ENCODE assay signal across 20 cellular contexts in genomic region chr5:62742214-62742613, GRCh38.
DNase-seq lines count a peak whose midpoint lies in the region; ATAC-seq and TF ChIP-seq lines count a peak whose summit lies in the region.
"Had no signal": no experiment of that assay in that cellular context is flagged by ENCODE, and none has a peak within 500 bp of the region (broad histone marks: within the 10 kb centered on the region; RNA-seq: fewer than 3 reads in every experiment).

No MANE protein-coding gene starts in this region.

- H3K9me3 Mint-ChIP-seq in glutamatergic neuron (ENCODE audit: unreplicated experiment), result no peaks in the 10 kb centered on the region
- no peaks in the 10 kb centered on the region for H3K9me3 Mint-ChIP-seq in activated naive CD4-positive, alpha-beta T cell treated with anti-CD3 and anti-CD28 coated beads, Interleukin-2, amount 50 U/mL, for 72 hours
- H3K9me3 Mint-ChIP-seq: IgD-negative memory B cell had no signal

- ATAC-seq in GM19395 (IDR thresholded peaks at IDR 0.05; ENCODE audit: unreplicated experiment), result no peak
- no peak for ATAC-seq in activated naive CD4-positive, alpha-beta T cell treated with anti-CD3 and anti-CD28 coated beads, Interleukin-2, amount 50 U/mL, for 72 hours
- ATAC-seq: PC-3, SK-N-SH treated with all-trans-retinoic acid at 6 μM for 48 hours had no signal

- no peaks in the 10 kb centered on the region for H3K4me1 Mint-ChIP-seq in glutamatergic neuron (ENCODE audit: low read depth, unreplicated experiment)
- H3K4me1 Mint-ChIP-seq: CD4-positive, alpha-beta memory T cell; IgD-negative memory B cell had no signal

- no peaks in the 10 kb centered on the region for H3K36me3 Mint-ChIP-seq in glutamatergic neuron (ENCODE audit: unreplicated experiment)
- no peaks in the 10 kb centered on the region for H3K36me3 Mint-ChIP-seq in activated naive CD4-positive, alpha-beta T cell treated with anti-CD3 and anti-CD28 coated beads, Interleukin-2, amount 50 U/mL, for 72 hours
- H3K36me3 Mint-ChIP-seq: CD4-positive, alpha-beta memory T cell; IgD-negative memory B cell had no signal

- TF ChIP-seq CTCF in glutamatergic neuron (IDR thresholded peaks at IDR 0.05; ENCODE audit: partially characterized antibody, unreplicated experiment), result no peak

- H3K4me3 Mint-ChIP-seq in glutamatergic neuron (ENCODE audit: unreplicated experiment), result no peak overlapping the region
- H3K4me3 Mint-ChIP-seq: CD4-positive, alpha-beta memory T cell; IgD-negative memory B cell had no signal

- peaks cover 1% of the 10 kb centered on the region for H3K27me3 Mint-ChIP-seq in glutamatergic neuron (ENCODE audit: unreplicated experiment)

- DNase-seq in DMS53 (lab: John Stamatoyannopoulos, UW), result peak; percentile 35
- peak; percentile 57 for DNase-seq in NCI-H748 (lab: John Stamatoyannopoulos, UW; ENCODE audit: unreplicated experiment)
- DNase-seq in left kidney (ENCODE audit: low read depth, low spot score), result peak; percentile 19
- peak; percentile 42 for DNase-seq in renal cortical epithelial cell (ENCODE audit: low read depth)
- DNase-seq in hypothalamus (lab: John Stamatoyannopoulos, UW), result no peak
- DNase-seq in glutamatergic neuron, result no peak
- no peak for DNase-seq in activated naive CD4-positive, alpha-beta T cell treated with anti-CD3 and anti-CD28 coated beads, Interleukin-2, amount 50 U/mL, for 72 hours (ENCODE audit: low spot score in 2 of 2)
- DNase-seq: Calu3; CD4-positive, alpha-beta memory T cell; Karpas-422; MM.1S; NCI-H1092; NCI-H2081 treated with DMSO at 0.1 percent for 48 hours; NCI-H510A treated with DMSO at 0.1 percent for 48 hours; PC-3; RPMI8226; SHP77 treated with DMSO at 0.1 percent for 48 hours had no signal

- H3K27ac Mint-ChIP-seq in glutamatergic neuron (ENCODE audit: unreplicated experiment), result no peak overlapping the region
- H3K27ac Mint-ChIP-seq in activated naive CD4-positive, alpha-beta T cell treated with anti-CD3 and anti-CD28 coated beads, Interleukin-2, amount 50 U/mL, for 72 hours, result no peak overlapping the region
- H3K27ac Mint-ChIP-seq: CD4-positive, alpha-beta memory T cell; IgD-negative memory B cell had no signal

Comparison
In these comparisons a context has a peak if more than half of its experiments do, and no peak if none do; other contexts are left out.
1. DNase-seq: peak in DMS53 (single experiment), NCI-H748 (single experiment), left kidney (single experiment) and renal cortical epithelial cell (single experiment); none in hypothalamus (0 of 51), glutamatergic neuron (single experiment) and activated naive CD4-positive, alpha-beta T cell treated with anti-CD3 and anti-CD28 coated beads, Interleukin-2, amount 50 U/mL, for 72 hours (0 of 2).